In genomic region chr14:102341566-102341965, GRCh38 we compare ENCODE assay signal across 20 cellular contexts.
"Had no signal": no experiment of that assay in that cellular context is flagged by ENCODE, and none has a peak within 500 bp of the region (broad histone marks: within the 10 kb centered on the region; RNA-seq: fewer than 3 reads in every experiment).

No MANE protein-coding gene starts in this region.

- H3K4me1 ChIP-seq: body of pancreas, esophagus muscularis mucosa, right atrium auricular region, stomach had no signal

- DNase-seq: activated CD4-positive, alpha-beta memory T cell treated with anti-CD3 and anti-CD28 coated beads for 36 hours; activated CD4-positive, alpha-beta T cell treated with anti-CD3 and anti-CD28 coated beads for 36 hours; activated CD8-positive, alpha-beta memory T cell treated with anti-CD3 and anti-CD28 coated beads, Interleukin-2, amount 10 ng/mL, durations not matched to agents 7 days and 5 days; activated T-cell treated with anti-CD3 and anti-CD28 coated beads, Interleukin-2, amount 50 U/mL, for 1 hour; body of pancreas; caudate nucleus; effector CD4-positive, alpha-beta T cell; islet precursor cell; mesendoderm; stimulated activated CD4-positive, alpha-beta T cell treated with anti-CD3 and anti-CD28 coated beads, Interleukin-4, amount 100 ng/mL, for 4 hours; stimulated activated CD8-positive, alpha-beta memory T cell treated with anti-CD3 and anti-CD28 coated beads, Interleukin-4, amount 100 ng/mL, for 48 hours; stomach; T-cell had no signal

- H2AFZ ChIP-seq: hepatocyte had no signal

- H3K27ac ChIP-seq: body of pancreas, coronary artery, esophagus muscularis mucosa, hepatocyte, right atrium auricular region, skin epidermis, stomach had no signal

- ATAC-seq: activated CD4-positive, alpha-beta T cell treated with anti-CD3 and anti-CD28 coated beads for 36 hours; activated CD8-positive, alpha-beta memory T cell treated with anti-CD3 and anti-CD28 coated beads, Interleukin-2, amount 10 ng/mL, durations not matched to agents 7 days and 5 days; body of pancreas; natural killer cell treated with Interleukin-12 subunit alpha and Interleukin-12 subunit beta and Interleukin-15 and Interleukin-18, amount 100 ng/mL, for 72 hours; T-cell had no signal

- FAIRE-seq: urothelium cell line had no signal

- H3K79me2 ChIP-seq: hepatocyte had no signal

- H3K9me3 ChIP-seq: body of pancreas, esophagus muscularis mucosa, right atrium auricular region, stomach had no signal

- H3K4me2 ChIP-seq: hepatocyte had no signal

- H3K27me3 ChIP-seq: body of pancreas, esophagus muscularis mucosa, hepatocyte, right atrium auricular region, stomach had no signal

- H3K4me3 ChIP-seq: body of pancreas, coronary artery, esophagus muscularis mucosa, hepatocyte, right atrium auricular region, skin epidermis, stomach had no signal
